In genomic region chr3:186569779-186570095, GRCh38 we compare ENCODE assay signal across 8 cellular contexts. TPM values are rescaled to one million over a fixed set of nuclear protein-coding genes. Genes with fewer than 3 reads are reported as not detected.
A peak's percentile ranks its signal among the peaks of the same experiment; 100 is the strongest.
DNase-seq lines count a peak whose midpoint lies in the region; ATAC-seq and TF ChIP-seq lines count a peak whose summit lies in the region.

No MANE protein-coding gene starts in this region.

- peaks cover 46% of the 10 kb centered on the region for H3K4me1 ChIP-seq in KMS-11 (ENCODE audit: low read depth, poor library complexity, severe bottlenecking)
- H3K4me1 ChIP-seq in naive thymus-derived CD4-positive, alpha-beta T cell (ENCODE audit: control insufficient read depth in 2 of 2, insufficient read depth in 2 of 2, low read length in 2 of 2): peaks cover 25 to 33% of the 10 kb centered on the region in 2 donors

- TF ChIP-seq CTCF in AG09309 (IDR thresholded peaks at IDR 0.05; ENCODE audit: control insufficient read depth, insufficient read depth, low read depth, low read length, missing control alignments): no peak
- no peak for TF ChIP-seq CTCF in KMS-11 (conservative IDR thresholded peaks at IDR 0.05; ENCODE audit: low read depth, low read length)

- H3K27me3 Mint-ChIP-seq in naive thymus-derived CD4-positive, alpha-beta T cell: peaks cover 0 to 4% (median 0%) of the 10 kb centered on the region in 5 donors

- H3K9me3 ChIP-seq in naive thymus-derived CD4-positive, alpha-beta T cell (ENCODE audit: control insufficient read depth in 2 of 3, low read length in 3 of 3): no peaks in the 10 kb centered on the region

- no peak for ATAC-seq in naive thymus-derived CD4-positive, alpha-beta T cell
- no peak for ATAC-seq in GM18873 (IDR thresholded peaks at IDR 0.05; ENCODE audit: low FRiP score, unreplicated experiment)
- no peak for ATAC-seq in GM19467 (IDR thresholded peaks at IDR 0.05; ENCODE audit: unreplicated experiment)

- no peaks in the 10 kb centered on the region for H4K20me1 ChIP-seq in KMS-11 (ENCODE audit: insufficient read depth)

- H3K36me3 ChIP-seq in KMS-11 (ENCODE audit: insufficient read depth): peaks cover 7% of the 10 kb centered on the region; the same call in 1 of the 2 replicates
- peaks cover 0 to 6% (median 0%) of the 10 kb centered on the region in 3 experiments for H3K36me3 ChIP-seq in naive thymus-derived CD4-positive, alpha-beta T cell (ENCODE audit: control insufficient read depth in 2 of 3, insufficient read depth in 3 of 3, low read length in 3 of 3)

- peaks cover 0 to 16% (median 3%) of the 10 kb centered on the region in 5 donors for H3K36me3 Mint-ChIP-seq in naive thymus-derived CD4-positive, alpha-beta T cell

- intact Hi-C loops in naive thymus-derived CD4-positive, alpha-beta T cell (cut with micrococcal nuclease): loop anchor here (1.0 to 10.0 kb wide), 19 partner anchors 47 to 1755 kb away; partner anchors contain the start of genes EIF4A2 (in 2 of the 2), ETV5 (in 2 of the 2), RFC4 (in 2 of the 2) and SENP2 (in 2 of the 2)

- H3K9ac ChIP-seq in KMS-11: peak overlapping the region; percentile 78

- H3K27me3 ChIP-seq in KMS-11 (ENCODE audit: insufficient read depth, low read depth): no peaks in the 10 kb centered on the region
- no peaks in the 10 kb centered on the region for H3K27me3 ChIP-seq in naive thymus-derived CD4-positive, alpha-beta T cell (ENCODE audit: control insufficient read depth in 2 of 2, insufficient read depth in 2 of 2, low read length in 2 of 2)

- H3K4me1 Mint-ChIP-seq in naive thymus-derived CD4-positive, alpha-beta T cell: peaks cover 19 to 72% (median 64%) of the 10 kb centered on the region in 7 donors

- H3K9me3 Mint-ChIP-seq in naive thymus-derived CD4-positive, alpha-beta T cell: peaks cover 0 to 5% (median 0%) of the 10 kb centered on the region in 11 donors

- POLR2A ChIA-PET in naive thymus-derived CD4-positive, alpha-beta T cell (lab: Charles Lee): interaction anchor here (0.7 to 7.8 kb wide), 13 partner anchors 9 to 1071 kb away, joined by 3 to 74 read pairs (median 3); partner anchors contain the start of genes EIF4A2, SENP2, TMEM41A and TRA2B

- H3K4me3 ChIP-seq in AG09309 (ENCODE audit: control insufficient read depth, low read depth, low read length): peak overlapping the region; percentile 69
- H3K4me3 ChIP-seq in KMS-11 (IDR thresholded peaks at IDR 0.05; ENCODE audit: insufficient read depth, low read depth, low read length): peak overlapping the region; percentile 87
- H3K4me3 ChIP-seq in naive thymus-derived CD4-positive, alpha-beta T cell (ENCODE audit: low read length): peak overlapping the region; percentile 77

- H2AFZ ChIP-seq in KMS-11 (ENCODE audit: low read depth): peak overlapping the region; percentile 55

- H3K27ac ChIP-seq in KMS-11: peak overlapping the region; percentile 71
- H3K27ac ChIP-seq in cingulate gyrus (ENCODE audit: low read depth, low read length): peak overlapping the region; percentile 42
- H3K27ac ChIP-seq in naive thymus-derived CD4-positive, alpha-beta T cell (ENCODE audit: low read depth, low read length): peak overlapping the region; percentile 79

- H3K79me2 ChIP-seq in KMS-11 (ENCODE audit: insufficient read depth, low read depth): peaks cover 49% of the 10 kb centered on the region

- peak overlapping the region; percentile 83 to 98 (median 95) for H3K4me3 Mint-ChIP-seq in naive thymus-derived CD4-positive, alpha-beta T cell

- H3K4me2 ChIP-seq in KMS-11: peak overlapping the region; percentile 94

- DNase-seq in AG09309 (ENCODE audit: low read depth) (no peak), NCI-H187 (lab: John Stamatoyannopoulos, UW) (no peak), DMS114 treated with DMSO at 0.1 percent for 48 hours (lab: John Stamatoyannopoulos, UW; ENCODE audit: unreplicated experiment) (no peak)
- no peak for DNase-seq in naive thymus-derived CD4-positive, alpha-beta T cell

- H3K27ac Mint-ChIP-seq in naive thymus-derived CD4-positive, alpha-beta T cell: peak overlapping the region; percentile 85 to 99 (median 98)

- CTCF ChIA-PET in naive thymus-derived CD4-positive, alpha-beta T cell (lab: Charles Lee): interaction anchor here (0.7 to 0.9 kb wide), 3 partner anchors 252 to 627 kb away, joined by 3 to 5 read pairs (median 4); no protein-coding TSS in a partner anchor

RNA-seq across cellular contexts. Expression of gene DNAJB11, which starts 0.8 kb away (rescaled TPM):
- total RNA-seq in naive thymus-derived CD4-positive, alpha-beta T cell: 10 to 100 TPM; 29.9 to 75.2 (median 63.1) TPM
- polyA plus RNA-seq in naive thymus-derived CD4-positive, alpha-beta T cell: 10 to 100 TPM; 27.4 to 28.5 TPM

RNA-seq across cellular contexts. Expression of gene TBCCD1, which starts 2.6 kb away (rescaled TPM):
- total RNA-seq in naive thymus-derived CD4-positive, alpha-beta T cell: 10 to 100 TPM; 11.3 to 20.3 (median 15.8) TPM
- 10 to 100 TPM; 13.8 to 21.1 TPM for polyA plus RNA-seq in naive thymus-derived CD4-positive, alpha-beta T cell

RNA-seq across cellular contexts. Expression of gene CRYGS, which starts 25.6 kb away (rescaled TPM):
- total RNA-seq in naive thymus-derived CD4-positive, alpha-beta T cell: 10 to 100 TPM in 2 of 5 experiments, 1 to 10 TPM in 3; 3.1 to 13.9 (median 4.9) TPM
- polyA plus RNA-seq in naive thymus-derived CD4-positive, alpha-beta T cell: under 1 TPM in 1 of 2 donors, not detected in 1; 0.26 TPM

RNA-seq across cellular contexts. Expression of gene AHSG, which starts 43.1 kb away (rescaled TPM):
- total RNA-seq in naive thymus-derived CD4-positive, alpha-beta T cell: not detected
- not detected for polyA plus RNA-seq in naive thymus-derived CD4-positive, alpha-beta T cell
